In genomic region chr12:124510301-124510970, GRCh38 we compare ENCODE assay signal across 10 cellular contexts. TPM values are rescaled to one million over a fixed set of nuclear protein-coding genes. Genes with fewer than 3 reads are reported as not detected.
DNase-seq lines count a peak whose midpoint lies in the region; ATAC-seq and TF ChIP-seq lines count a peak whose summit lies in the region.
"Had no signal": no experiment of that assay in that cellular context is flagged by ENCODE, and none has a peak within 500 bp of the region (broad histone marks: within the 10 kb centered on the region; RNA-seq: fewer than 3 reads in every experiment).

No MANE protein-coding gene starts in this region.

- H3K4me1 ChIP-seq in DOHH2 (ENCODE audit: control insufficient read depth, low read length) (no peaks in the 10 kb centered on the region), parathyroid adenoma (peaks cover 21% of the 10 kb centered on the region)

- H3K4me3 ChIP-seq in DOHH2 (ENCODE audit: low read length) (no peak overlapping the region), choroid plexus epithelial cell (ENCODE audit: low read depth, low read length) (no peak overlapping the region), parathyroid adenoma (ENCODE audit: low read depth, low read length) (no peak overlapping the region)

- H3K9me2 ChIP-seq in DOHH2 (replicated peaks; ENCODE audit: control insufficient read depth, low read length): no peaks in the 10 kb centered on the region

- H2AFZ ChIP-seq in parathyroid adenoma: no peak overlapping the region

- H3K9me3 ChIP-seq in DOHH2 (ENCODE audit: control insufficient read depth, insufficient read depth, low read length) (no peaks in the 10 kb centered on the region), parathyroid adenoma (ENCODE audit: control insufficient read depth, low read length) (no peaks in the 10 kb centered on the region)

- peak; percentile 41 for DNase-seq in M059J (ENCODE audit: low read depth)
- peak; percentile 16 for DNase-seq in choroid plexus epithelial cell (ENCODE audit: low read depth)
- no peak for DNase-seq in NCI-H345 (lab: John Stamatoyannopoulos, UW)
- DNase-seq: naive B cell, NCI-H1436 treated with DMSO at 0.1 percent for 48 hours had no signal

- H3F3A ChIP-seq in DOHH2 (ENCODE audit: control insufficient read depth, insufficient read depth): no peaks in the 10 kb centered on the region

- H3K4me2 ChIP-seq in DOHH2 (ENCODE audit: low read length): no peak overlapping the region
- H3K4me2 ChIP-seq in parathyroid adenoma (ENCODE audit: low read length): no peak overlapping the region

- H3K79me2 ChIP-seq in DOHH2 (ENCODE audit: control insufficient read depth, low read length): peaks cover 68% of the 10 kb centered on the region
- peaks cover 84% of the 10 kb centered on the region for H3K79me2 ChIP-seq in parathyroid adenoma

- H3K36me3 ChIP-seq in DOHH2 (ENCODE audit: control insufficient read depth, low read length) (no peaks in the 10 kb centered on the region), parathyroid adenoma (ENCODE audit: control insufficient read depth, insufficient read depth, low read length) (no peaks in the 10 kb centered on the region)

- H3K27ac ChIP-seq in DOHH2 (ENCODE audit: low read depth, low read length) (no peak overlapping the region), parathyroid adenoma (peak overlapping the region; percentile 89)

- ATAC-seq in GM19328 (IDR thresholded peaks at IDR 0.05; ENCODE audit: unreplicated experiment) (no peak), HG02571 (IDR thresholded peaks at IDR 0.05; ENCODE audit: unreplicated experiment) (no peak), GM21717 (IDR thresholded peaks at IDR 0.05; ENCODE audit: unreplicated experiment) (no peak)

- H3K9ac ChIP-seq in parathyroid adenoma: no peak overlapping the region

- H4K20me1 ChIP-seq in DOHH2 (ENCODE audit: control insufficient read depth, insufficient read depth, low read depth, low read length): peaks cover 23% of the 10 kb centered on the region

- H3K27me3 ChIP-seq in DOHH2 (ENCODE audit: control insufficient read depth, low read length): no peaks in the 10 kb centered on the region
- H3K27me3 ChIP-seq in parathyroid adenoma (ENCODE audit: control insufficient read depth, insufficient read depth, low read length): no peaks in the 10 kb centered on the region

- peak; percentile 30 for TF ChIP-seq CTCF in DOHH2 (IDR thresholded peaks at IDR 0.05; ENCODE audit: low read depth, low read length, poor library complexity, severe bottlenecking)
- peak; percentile 30 for TF ChIP-seq CTCF in choroid plexus epithelial cell (conservative IDR thresholded peaks at IDR 0.05; ENCODE audit: low read depth, low read length)
- TF ChIP-seq CTCF in parathyroid adenoma (IDR thresholded peaks at IDR 0.05): no peak

RNA-seq across cellular contexts. Expression of gene NCOR2, which starts 57.0 kb away (rescaled TPM):
- total RNA-seq in M059J (2014; rRNA removed; shearing (Covaris generic)): 16.5 and 54.8 TPM in 2 replicates
